In genomic region chr4:57077550-57078311, GRCh38 we compare ENCODE assay signal across 11 cellular contexts. TPM values are rescaled to one million over a fixed set of nuclear protein-coding genes. Genes with fewer than 3 reads are reported as not detected.
DNase-seq lines count a peak whose midpoint lies in the region; ATAC-seq, FAIRE-seq and TF ChIP-seq lines count a peak whose summit lies in the region.
"Had no signal": no experiment of that assay in that cellular context is flagged by ENCODE, and none has a peak within 500 bp of the region (broad histone marks: within the 10 kb centered on the region; RNA-seq: fewer than 3 reads in every experiment).

No MANE protein-coding gene starts in this region.

- ATAC-seq in esophagus mucosa, result peak; percentile 31
- no peak for ATAC-seq in GM18519 (IDR thresholded peaks at IDR 0.05; ENCODE audit: low FRiP score, unreplicated experiment)

- H4K20me1 ChIP-seq in osteoblast (ENCODE audit: insufficient read depth, low read length), result no peaks in the 10 kb centered on the region

- H3K79me2 ChIP-seq in osteoblast (ENCODE audit: insufficient read depth, low read length), result peaks cover 79% of the 10 kb centered on the region

- H3K27ac ChIP-seq in osteoblast (ENCODE audit: low read depth, low read length) (peak overlapping the region; percentile 96), ovary (no peak overlapping the region)

- no peak for TF ChIP-seq EP300 in ovary (IDR thresholded peaks at IDR 0.05)

- H3K27me3 ChIP-seq in osteoblast (ENCODE audit: insufficient read depth, low read length) (no peaks in the 10 kb centered on the region), ovary (no peaks in the 10 kb centered on the region)

- H3K4me2 ChIP-seq in osteoblast (ENCODE audit: insufficient read depth, low read length), result no peak overlapping the region

- H3K4me3 ChIP-seq in osteoblast (ENCODE audit: insufficient read depth, low read length) (no peak overlapping the region), ovary (no peak overlapping the region)

- 82 to 89% (median 87%) methylated on average over 14 of the region's 14 CpGs for WGBS in ovary, 3 donors

- intact Hi-C loops in ovary (cut with DNase I), result no loop called here

- TF ChIP-seq POLR2A in ovary (IDR thresholded peaks at IDR 0.05), result no peak

- no peak overlapping the region for H2AFZ ChIP-seq in osteoblast (ENCODE audit: low read length)

- DNase-seq in RCC 7860 (ENCODE audit: low spot score) (peak; percentile 97), osteoblast (ENCODE audit: insufficient read length, low spot score, missing footprints) (peak; percentile 18), ovary (no peak), ureter (ENCODE audit: low spot score) (no peak)
- no peak for DNase-seq in stimulated activated CD4-positive, alpha-beta T cell treated with anti-CD3 and anti-CD28 coated beads, Interleukin-4, amount 100 ng/mL, for 24 hours
- DNase-seq: activated CD4-positive, alpha-beta T cell treated with anti-CD3 and anti-CD28 coated beads for 4 hours; glutamatergic neuron had no signal

- H3K36me3 ChIP-seq in osteoblast (ENCODE audit: insufficient read depth, low read length) (peaks cover 41% of the 10 kb centered on the region), ovary (no peaks in the 10 kb centered on the region)

- H3K9me3 ChIP-seq in osteoblast (ENCODE audit: low read depth, low read length) (no peaks in the 10 kb centered on the region), ovary (no peaks in the 10 kb centered on the region)

- FAIRE-seq in G401.6 (lab: Jason Lieb, UNC) (peak; percentile 36), RCC 7860 (lab: Jason Lieb, UNC) (peak; percentile 93)
- FAIRE-seq: H54 had no signal

- TF ChIP-seq CTCF in osteoblast (IDR thresholded peaks at IDR 0.05; ENCODE audit: extremely low read depth, low read depth, low read length) (no peak), ovary (IDR thresholded peaks at IDR 0.05) (no peak)

- H3K4me1 ChIP-seq in osteoblast (ENCODE audit: insufficient read depth, low read length), result peaks cover 88% of the 10 kb centered on the region
- peaks cover 10% of the 10 kb centered on the region for H3K4me1 ChIP-seq in ovary (ENCODE audit: insufficient read depth)

RNA-seq across cellular contexts. Expression of gene IGFBP7, which starts 32.5 kb away (rescaled TPM):
- 40.9 TPM for total RNA-seq in esophagus mucosa
- 680 and 715 TPM in 2 replicates for total RNA-seq in osteoblast
- 100 to 1,000 TPM in 6 of 7 donors, 10 to 100 TPM in 1; 96.8 to 955 (median 353) TPM for total RNA-seq in ovary
- 1,000 to 10,000 TPM in 1 of 2 donors, 100 to 1,000 TPM in 1; 686 to 4,468 TPM for polyA plus RNA-seq in ovary
- 487 TPM for total RNA-seq in ureter

Comparison
In these comparisons a context has a peak if more than half of its experiments do, and no peak if none do; other contexts are left out.
1. DNase-seq: peak in RCC 7860 (single experiment) and osteoblast (single experiment); none in ovary (0 of 5), stimulated activated CD4-positive, alpha-beta T cell treated with anti-CD3 and anti-CD28 coated beads, Interleukin-4, amount 100 ng/mL, for 24 hours (single experiment) and ureter (single experiment).